12 cellular contexts compared by ENCODE assay signal in genomic region chr11:9754041-9754471, GRCh38.
DNase-seq lines count a peak whose midpoint lies in the region; ATAC-seq, FAIRE-seq and TF ChIP-seq lines count a peak whose summit lies in the region.
"Had no signal": no experiment of that assay in that cellular context is flagged by ENCODE, and none has a peak within 500 bp of the region (broad histone marks: within the 10 kb centered on the region; RNA-seq: fewer than 3 reads in every experiment).

No MANE protein-coding gene starts in this region.

- WGBS in esophagus muscularis mucosa = 73% methylated on average over 3 of the region's 3 CpGs

- H3K9me3 ChIP-seq in PC-3 (ENCODE audit: low read length) (no peaks in the 10 kb centered on the region), esophagus muscularis mucosa (no peaks in the 10 kb centered on the region), gastrocnemius medialis (no peaks in the 10 kb centered on the region)
- H3K9me3 ChIP-seq: upper lobe of left lung had no signal

- no peak for TF ChIP-seq EP300 in esophagus muscularis mucosa (IDR thresholded peaks at IDR 0.05)

- H4K20me1 ChIP-seq in PC-3 (ENCODE audit: low read length) = no peaks in the 10 kb centered on the region

- H3K79me2 ChIP-seq in PC-3 (ENCODE audit: low read length) = no peaks in the 10 kb centered on the region

- BruUV-seq in PC-3 (replicated peaks; lab: Mats Ljungman, UMichigan) = no TSS peak

- peaks cover 42% of the 10 kb centered on the region for H3K4me1 ChIP-seq in PC-3 (ENCODE audit: insufficient read depth, low read length)
- peaks cover 23 to 45% (median 32%) of the 10 kb centered on the region in 4 donors for H3K4me1 ChIP-seq in esophagus muscularis mucosa
- H3K4me1 ChIP-seq in gastrocnemius medialis = peaks cover 6 to 10% of the 10 kb centered on the region in 2 donors

- POLR2A ChIA-PET in PC-3 (lab: Charles Lee; ENCODE audit: unreplicated experiment) = no interaction called here

- no peak overlapping the region for H3K4me3 ChIP-seq in PC-3 (ENCODE audit: low read length)
- no peak overlapping the region for H3K4me3 ChIP-seq in esophagus muscularis mucosa
- no peak overlapping the region for H3K4me3 ChIP-seq in gastrocnemius medialis
- H3K4me3 ChIP-seq: upper lobe of left lung had no signal

- no peak for TF ChIP-seq CTCF in PC-3 (conservative IDR thresholded peaks at IDR 0.05; ENCODE audit: low read depth, low read length)
- TF ChIP-seq CTCF in esophagus muscularis mucosa (IDR thresholded peaks at IDR 0.05) = no peak
- no peak for TF ChIP-seq CTCF in gastrocnemius medialis (IDR thresholded peaks at IDR 0.05 in 4 of 5, conservative IDR thresholded peaks at IDR 0.05 in 1 of 5)

- 0 out of 2 replicates have a peak overlapping the region, but pooled peaks have one; percentile 5 for H3K4me2 ChIP-seq in PC-3 (ENCODE audit: low read length)

- CTCF ChIA-PET in PC-3 (lab: Charles Lee) = no interaction called here

- H3K36me3 ChIP-seq in PC-3 (ENCODE audit: low read depth, low read length) (no peaks in the 10 kb centered on the region), esophagus muscularis mucosa (peaks cover 17 to 32% (median 22%) of the 10 kb centered on the region in 4 donors), gastrocnemius medialis (no peaks in the 10 kb centered on the region)

- no peak for FAIRE-seq in GM12892 (lab: Jason Lieb, UNC)

- DNase-seq in GM12892 (ENCODE audit: insufficient read length) (no peak), PC-3 (no peak), esophagus muscularis mucosa (ENCODE audit: extremely low spot score) (no peak), gastrocnemius medialis (peak in 1 of 2 donors; percentile 44), H4 (ENCODE audit: low spot score) (no peak)
- no peak for DNase-seq in activated T-cell treated with anti-CD3 and anti-CD28 coated beads, Interleukin-2, amount 50 U/mL, for 48 hours
- DNase-seq: activated T-cell treated with anti-CD3 and anti-CD28 coated beads, Interleukin-2, amount 50 U/mL, for 1 hour; Calu3; NCI-H1092; upper lobe of left lung had no signal

- 0 out of 2 replicates have a peak, but pooled peaks have one; percentile 15 for TF ChIP-seq POLR2A in GM12892 (IDR thresholded peaks at IDR 0.05; ENCODE audit: low read depth, low read length)
- TF ChIP-seq POLR2A in esophagus muscularis mucosa (IDR thresholded peaks at IDR 0.05; ENCODE audit: low read depth) = no peak
- no peak for TF ChIP-seq POLR2A in gastrocnemius medialis (IDR thresholded peaks at IDR 0.05)

- in situ Hi-C loops in gastrocnemius medialis (cut with MboI; ENCODE audit: low sequenced_read_pairs in 4 of 4) = loop anchor here in 3 of 4 donors (10.0 to 25.0 kb wide), 3 partner anchors 221 to 983 kb away; partner anchors contain the start of gene ADM (in 1 of the 3)

- no peak for ATAC-seq in PC-3
- ATAC-seq in gastrocnemius medialis = peak in 1 of 2 donors; percentile 10
- ATAC-seq in GM18870 (IDR thresholded peaks at IDR 0.05; ENCODE audit: unreplicated experiment) = no peak
- no peak for ATAC-seq in GM19328 (IDR thresholded peaks at IDR 0.05; ENCODE audit: unreplicated experiment)

- intact Hi-C loops in PC-3 (cut with micrococcal nuclease) = loop anchor here (10.0 kb wide), 1 partner anchor 981 kb away; no protein-coding TSS in a partner anchor
- intact Hi-C loops in esophagus muscularis mucosa (cut with DNase I) = loop anchor here (10.0 kb wide), 1 partner anchor 219 kb away; no protein-coding TSS in a partner anchor
- intact Hi-C loops in gastrocnemius medialis (cut with DNase I; ENCODE audit: low total_unique reads) = loop anchor here (10.0 kb wide), 2 partner anchors 219 to 981 kb away; no protein-coding TSS in a partner anchor

- no peak overlapping the region for H3K27ac ChIP-seq in PC-3 (ENCODE audit: low read length)
- peak overlapping the region in 3 of 4 donors; percentile 22 to 42 (median 42) for H3K27ac ChIP-seq in esophagus muscularis mucosa (replicated peaks in 1 of 4)
- peak overlapping the region in 3 of 4 donors; percentile 5 to 52 (median 37) for H3K27ac ChIP-seq in gastrocnemius medialis
- H3K27ac ChIP-seq: upper lobe of left lung had no signal

- H2AFZ ChIP-seq in PC-3 (ENCODE audit: low read length) = no peak overlapping the region

- H3K9ac ChIP-seq in PC-3 (ENCODE audit: low read length) = no peak overlapping the region

- H3K9me2 ChIP-seq in PC-3 (replicated peaks; ENCODE audit: low read length) = no peaks in the 10 kb centered on the region

- H3F3A ChIP-seq in PC-3 (ENCODE audit: low read length, unreplicated experiment) = no peaks in the 10 kb centered on the region

- H3K27me3 ChIP-seq in PC-3 (ENCODE audit: low read length) = no peaks in the 10 kb centered on the region
- no peaks in the 10 kb centered on the region for H3K27me3 ChIP-seq in esophagus muscularis mucosa
- H3K27me3 ChIP-seq in gastrocnemius medialis = no peaks in the 10 kb centered on the region
- H3K27me3 ChIP-seq: upper lobe of left lung had no signal
